12 cellular contexts compared by ENCODE assay signal in the genomic region with DNA sequence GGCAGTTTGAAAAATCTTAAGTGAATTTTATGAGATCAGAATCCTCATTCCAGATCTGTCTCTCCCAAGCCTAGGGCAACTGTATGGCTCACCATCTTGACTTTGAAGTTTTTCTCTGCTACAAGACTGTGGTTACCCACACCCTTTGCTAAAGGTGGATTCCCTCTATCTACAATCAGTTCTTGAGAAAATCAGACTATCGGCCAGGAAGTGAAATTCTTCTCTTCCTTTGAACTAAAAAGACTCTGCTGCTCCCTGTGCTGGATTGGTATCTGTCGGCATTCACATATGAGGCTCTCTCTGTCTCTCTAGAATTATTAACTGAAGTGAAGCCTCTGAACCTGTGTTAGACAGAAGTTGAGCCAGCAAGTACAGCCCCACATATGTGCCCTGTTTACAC.
DNase-seq lines count a peak whose midpoint lies in the region; ATAC-seq and TF ChIP-seq lines count a peak whose summit lies in the region.
"Had no signal": no experiment of that assay in that cellular context is flagged by ENCODE, and none has a peak within 500 bp of the region (broad histone marks: within the 10 kb centered on the region; RNA-seq: fewer than 3 reads in every experiment).

No MANE protein-coding gene starts in this region.

- H3K27ac ChIP-seq in mammary epithelial cell (ENCODE audit: insufficient read depth, low read depth, low read length) (no peak overlapping the region), RWPE1 (no peak overlapping the region)
- H3K27ac ChIP-seq: gastrocnemius medialis had no signal

- peak overlapping the region; percentile 1 for H3K4me2 ChIP-seq in mammary epithelial cell (ENCODE audit: insufficient read depth, low read depth, low read length)

- no peak overlapping the region for H3K4me3 ChIP-seq in mammary epithelial cell (replicated peaks in 1 of 3; ENCODE audit: insufficient read depth in 1 of 3, low read depth in 2 of 3, low read length in 3 of 3)
- H3K4me3 ChIP-seq: gastrocnemius medialis had no signal

- dilution Hi-C loops in mammary epithelial cell (cut with HindIII; ENCODE audit: low sequenced_read_pairs) = no loop called here

- no peaks in the 10 kb centered on the region for H3K79me2 ChIP-seq in mammary epithelial cell (ENCODE audit: insufficient read depth, low read length)

- H3K4me1 ChIP-seq in mammary epithelial cell (ENCODE audit: insufficient read depth, low read length) = peaks cover 15% of the 10 kb centered on the region
- H3K4me1 ChIP-seq: gastrocnemius medialis had no signal

- no peaks in the 10 kb centered on the region for H3K9me3 Mint-ChIP-seq in activated T-cell treated with anti-CD3 and anti-CD28 coated beads, Interleukin-2, amount 50 U/mL, for 24 hours

- peaks cover 29% of the 10 kb centered on the region for H3K4me1 Mint-ChIP-seq in activated T-cell treated with anti-CD3 and anti-CD28 coated beads, Interleukin-2, amount 50 U/mL, for 24 hours (ENCODE audit: low read depth)

- ATAC-seq in HG03469 (IDR thresholded peaks at IDR 0.05; ENCODE audit: unreplicated experiment) = peak; percentile 60
- ATAC-seq in left colon = no peak
- ATAC-seq: gastrocnemius medialis had no signal

- TF ChIP-seq CTCF in mammary epithelial cell (conservative IDR thresholded peaks at IDR 0.05 in 1 of 2, IDR thresholded peaks at IDR 0.05 in 1 of 2; ENCODE audit: extremely low read depth in 1 of 2, insufficient read depth in 1 of 2, low read depth in 1 of 2, low read length in 2 of 2) (no peak), RWPE1 (conservative IDR thresholded peaks at IDR 0.05; ENCODE audit: low read depth) (no peak)

- CTCF ChIA-PET in mammary epithelial cell (lab: Charles Lee; ENCODE audit: low non-redundant PET) (no interaction called here), RWPE1 (lab: Yijun Ruan, JAX) (interaction anchor here (1.0 kb wide), 1 partner anchor 29 kb away, joined by 4 read pairs; no protein-coding TSS in a partner anchor)

- in situ Hi-C loops in mammary epithelial cell (cut with MboI; ENCODE audit: low sequenced_read_pairs in 2 of 2) = no loop called here

- H3K27me3 Mint-ChIP-seq in activated T-cell treated with anti-CD3 and anti-CD28 coated beads, Interleukin-2, amount 50 U/mL, for 24 hours = no peaks in the 10 kb centered on the region

- H3K9ac ChIP-seq in mammary epithelial cell (ENCODE audit: insufficient read depth, low read length) = no peak overlapping the region

- no TSS peak for BruUV-seq in mammary epithelial cell (replicated peaks; lab: Mats Ljungman, UMichigan)

- POLR2A ChIA-PET in RWPE1 (lab: Yijun Ruan, JAX; ENCODE audit: low non-redundant PET) = no interaction called here

- no peaks in the 10 kb centered on the region for H3K27me3 ChIP-seq in mammary epithelial cell (ENCODE audit: insufficient read depth, low read length)
- H3K27me3 ChIP-seq: gastrocnemius medialis had no signal

- H4K20me1 ChIP-seq in mammary epithelial cell (ENCODE audit: insufficient read depth, low read length) = no peaks in the 10 kb centered on the region

- peak overlapping the region; percentile 47 for H3K27ac Mint-ChIP-seq in activated T-cell treated with anti-CD3 and anti-CD28 coated beads, Interleukin-2, amount 50 U/mL, for 24 hours

- no peak for DNase-seq in activated T-cell treated with anti-CD3 and anti-CD28 coated beads, Interleukin-2, amount 50 U/mL, for 24 hours
- DNase-seq in activated T-cell treated with anti-CD3 and anti-CD28 coated beads for 4 hours (no peak), mammary epithelial cell (peak; percentile 76), renal cortical epithelial cell (ENCODE audit: low read depth) (peak; percentile 27), hippocampal formation (lab: John Stamatoyannopoulos, UW) (no peak), left colon (no peak), RWPE1 (ENCODE audit: low spot score) (no peak)
- DNase-seq: dermis blood vessel endothelial cell; gastrocnemius medialis; NCI-H526; stimulated activated CD4-positive, alpha-beta T cell treated with anti-CD3 and anti-CD28 coated beads, Interleukin-12 subunit alpha, Interleukin-12 subunit beta, amount 100 ng/mL, for 4 hours had no signal

- no peak overlapping the region for H2AFZ ChIP-seq in mammary epithelial cell (ENCODE audit: low read depth, low read length)

- peaks cover 6% of the 10 kb centered on the region for H3K36me3 Mint-ChIP-seq in activated T-cell treated with anti-CD3 and anti-CD28 coated beads, Interleukin-2, amount 50 U/mL, for 24 hours (ENCODE audit: low read depth)

- no peaks in the 10 kb centered on the region for H3K36me3 ChIP-seq in mammary epithelial cell (ENCODE audit: insufficient read depth, low read length)
- H3K36me3 ChIP-seq: gastrocnemius medialis had no signal

- no peaks in the 10 kb centered on the region for H3K9me3 ChIP-seq in mammary epithelial cell (replicated peaks; ENCODE audit: insufficient read depth, low read length)
- H3K9me3 ChIP-seq: gastrocnemius medialis had no signal

- intact Hi-C loops in mammary epithelial cell (cut with micrococcal nuclease) (loop anchor here (2.0 kb wide), 1 partner anchor 28 kb away; no protein-coding TSS in a partner anchor), left colon (cut with DNase I, micrococcal nuclease) (no loop called here)

- 9% methylated on average over 2 of the region's 2 CpGs for WGBS in mammary epithelial cell (ENCODE audit: low coverage, missing lambda C conversion rate)

- peak overlapping the region; percentile 4 for H3K4me3 Mint-ChIP-seq in activated T-cell treated with anti-CD3 and anti-CD28 coated beads, Interleukin-2, amount 50 U/mL, for 24 hours

Comparison
In these comparisons a context has a peak if more than half of its experiments do, and no peak if none do; other contexts are left out.
1. DNase-seq: peak in mammary epithelial cell (single experiment) and renal cortical epithelial cell (single experiment); none in activated T-cell treated with anti-CD3 and anti-CD28 coated beads, Interleukin-2, amount 50 U/mL, for 24 hours (single experiment), activated T-cell treated with anti-CD3 and anti-CD28 coated beads for 4 hours (single experiment), hippocampal formation (0 of 2), left colon (0 of 2) and RWPE1 (single experiment).